ENCODE assay signal across 18 cellular contexts in the genomic region with DNA sequence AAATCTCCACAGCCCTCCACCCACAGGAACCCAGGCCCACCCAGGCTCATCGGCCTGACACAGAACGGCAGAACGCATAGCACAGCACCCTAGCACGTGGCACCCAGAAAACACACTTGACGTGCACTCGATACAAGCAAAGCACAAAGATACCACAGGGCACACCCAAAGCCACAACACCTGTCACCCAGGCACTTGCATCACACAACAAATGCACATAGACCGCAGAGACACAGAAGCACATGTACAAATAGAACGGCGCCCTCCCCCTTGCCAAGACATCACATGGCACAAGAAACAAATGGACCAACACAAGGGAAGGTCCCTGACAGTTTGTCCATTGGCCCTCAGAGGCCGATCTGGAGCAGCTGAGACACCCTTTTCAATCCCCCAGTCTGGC.
DNase-seq lines count a peak whose midpoint lies in the region; ATAC-seq and TF ChIP-seq lines count a peak whose summit lies in the region.
"Had no signal": no experiment of that assay in that cellular context is flagged by ENCODE, and none has a peak within 500 bp of the region (broad histone marks: within the 10 kb centered on the region; RNA-seq: fewer than 3 reads in every experiment).

No MANE protein-coding gene starts in this region.

- peaks cover 8% of the 10 kb centered on the region for H3F3A ChIP-seq in neural progenitor cell (ENCODE audit: low read depth)

- BruUV-seq in OCI-LY7 (replicated peaks; lab: Mats Ljungman, UMichigan), result no TSS peak

- intact Hi-C loops in CD4-positive, alpha-beta T cell (cut with DNase I, micrococcal nuclease), result no loop called here
- intact Hi-C loops in OCI-LY7 (cut with micrococcal nuclease; ENCODE audit: unreplicated experiment), result no loop called here

- no peaks in the 10 kb centered on the region for H3K9me3 Mint-ChIP-seq in CD4-positive, alpha-beta T cell
- peaks cover 2% of the 10 kb centered on the region for H3K9me3 Mint-ChIP-seq in neural progenitor cell

- H3K4me2 ChIP-seq in neural progenitor cell, result no peak overlapping the region
- no peak overlapping the region for H3K4me2 ChIP-seq in OCI-LY7 (ENCODE audit: low read length)
- H3K4me2 ChIP-seq: A549; BLaER1 treated with 17β-estradiol and CSF1 and Interleukin-3, amounts not matched to agents 10 nM and 100 nM had no signal

- no peaks in the 10 kb centered on the region for H3K36me3 ChIP-seq in neural progenitor cell
- no peaks in the 10 kb centered on the region for H3K36me3 ChIP-seq in OCI-LY7 (ENCODE audit: insufficient read depth, low read length)
- H3K36me3 ChIP-seq: BLaER1 treated with 17β-estradiol and CSF1 and Interleukin-3, amounts not matched to agents 10 nM and 100 nM had no signal

- peaks cover 8% of the 10 kb centered on the region for H3K27me3 Mint-ChIP-seq in CD4-positive, alpha-beta T cell
- H3K27me3 Mint-ChIP-seq in neural progenitor cell (ENCODE audit: insufficient read depth, low read depth), result peaks cover 5% of the 10 kb centered on the region

- no peak overlapping the region for H3K27ac ChIP-seq in CD4-positive, alpha-beta T cell (ENCODE audit: low read depth, low read length)
- H3K27ac ChIP-seq in neural progenitor cell (no peak overlapping the region), OCI-LY7 (ENCODE audit: low read depth, low read length, poor library complexity, severe bottlenecking) (no peak overlapping the region)
- H3K27ac ChIP-seq: A549; BLaER1 treated with 17β-estradiol and CSF1 and Interleukin-3, amounts not matched to agents 10 nM and 100 nM had no signal

- H3K9ac ChIP-seq in neural progenitor cell, result no peak overlapping the region
- H3K9ac ChIP-seq: BLaER1 treated with 17β-estradiol and CSF1 and Interleukin-3, amounts not matched to agents 10 nM and 100 nM had no signal

- no peak overlapping the region for H3K27ac Mint-ChIP-seq in CD4-positive, alpha-beta T cell
- H3K27ac Mint-ChIP-seq in neural progenitor cell, result peak overlapping the region; percentile 35

- no peak overlapping the region for H3K4me3 ChIP-seq in Jurkat, Clone E6-1 (ENCODE audit: low read length)
- no peak overlapping the region for H3K4me3 ChIP-seq in neural progenitor cell
- H3K4me3 ChIP-seq in OCI-LY7 (ENCODE audit: low read depth, low read length, poor library complexity, severe bottlenecking), result no peak overlapping the region
- H3K4me3 ChIP-seq: A549; BLaER1 treated with 17β-estradiol and CSF1 and Interleukin-3, amounts not matched to agents 10 nM and 100 nM; K562 had no signal

- H2AFZ ChIP-seq in neural progenitor cell (replicated peaks) (no peak overlapping the region), OCI-LY7 (ENCODE audit: low read length) (no peak overlapping the region)

- peak; percentile 29 for ATAC-seq in CD4-positive, alpha-beta T cell (ENCODE audit: poor library complexity)
- no peak for ATAC-seq in HG02938 (IDR thresholded peaks at IDR 0.05; ENCODE audit: unreplicated experiment)
- ATAC-seq: K562 had no signal

- DNase-seq in CD4-positive, alpha-beta T cell, result no peak
- DNase-seq in Jurkat, Clone E6-1 (ENCODE audit: low read depth, low spot score), result peak; percentile 85
- DNase-seq in SW480 (ENCODE audit: low spot score), result peak; percentile 94
- DNase-seq in neural progenitor cell (ENCODE audit: low spot score), result no peak
- no peak for DNase-seq in stimulated activated naive CD4-positive, alpha-beta T cell treated with Interleukin-2 at 50 U/mL for 16 hours (lab: John Stamatoyannopoulos, UW)
- DNase-seq in OCI-LY7 (ENCODE audit: low spot score), result no peak
- no peak for DNase-seq in C1 segment of cervical spinal cord (lab: John Stamatoyannopoulos, UW)
- DNase-seq: DMS 273 treated with DMSO at 0.1 percent for 48 hours, GOT3, MV-4-11, NCI-H2081 treated with DMSO at 0.1 percent for 48 hours, NCI-H226, NCI-H526, SHP77 treated with DMSO at 0.1 percent for 48 hours had no signal

- POLR2A ChIA-PET in CD4-positive, alpha-beta T cell (lab: Charles Lee), result no interaction called here
- POLR2A ChIA-PET in OCI-LY7 (lab: Charles Lee), result interaction anchor here (0.5 kb wide), 1 partner anchor 1888 kb away, joined by 3 read pairs; no protein-coding TSS in a partner anchor

- no peaks in the 10 kb centered on the region for H3K9me2 ChIP-seq in OCI-LY7 (ENCODE audit: insufficient read depth, low read length)

- no peak overlapping the region for H3K4me3 Mint-ChIP-seq in CD4-positive, alpha-beta T cell
- no peak overlapping the region for H3K4me3 Mint-ChIP-seq in neural progenitor cell

- peaks cover 4% of the 10 kb centered on the region for H3K27me3 ChIP-seq in CD4-positive, alpha-beta T cell (ENCODE audit: control insufficient read depth, insufficient read depth, low read length)
- H3K27me3 ChIP-seq in neural progenitor cell, result no peaks in the 10 kb centered on the region
- H3K27me3 ChIP-seq: BLaER1 treated with 17β-estradiol and CSF1 and Interleukin-3, amounts not matched to agents 10 nM and 100 nM had no signal

- H3K9me3 ChIP-seq in CD4-positive, alpha-beta T cell (ENCODE audit: control insufficient read depth, low read length), result no peaks in the 10 kb centered on the region
- no peaks in the 10 kb centered on the region for H3K9me3 ChIP-seq in neural progenitor cell (ENCODE audit: low read depth)
- no peaks in the 10 kb centered on the region for H3K9me3 ChIP-seq in OCI-LY7 (ENCODE audit: low read length)
- H3K9me3 ChIP-seq: A549; BLaER1 treated with 17β-estradiol and CSF1 and Interleukin-3, amounts not matched to agents 10 nM and 100 nM had no signal

- CTCF ChIA-PET in CD4-positive, alpha-beta T cell (lab: Charles Lee), result no interaction called here
- CTCF ChIA-PET in OCI-LY7 (lab: Charles Lee; ENCODE audit: unreplicated experiment), result no interaction called here

- H3K4me1 ChIP-seq in neural progenitor cell (peaks cover 8% of the 10 kb centered on the region), OCI-LY7 (ENCODE audit: insufficient read depth, low read length, poor library complexity, severe bottlenecking) (no peaks in the 10 kb centered on the region)
- H3K4me1 ChIP-seq: A549 had no signal

- H3K79me2 ChIP-seq in neural progenitor cell (ENCODE audit: low read depth) (no peaks in the 10 kb centered on the region), OCI-LY7 (ENCODE audit: insufficient read depth, low read depth, low read length) (no peaks in the 10 kb centered on the region)

- no peaks in the 10 kb centered on the region for H3K36me3 Mint-ChIP-seq in CD4-positive, alpha-beta T cell (ENCODE audit: low read depth)
- no peaks in the 10 kb centered on the region for H3K36me3 Mint-ChIP-seq in neural progenitor cell

- H3K4me1 Mint-ChIP-seq in CD4-positive, alpha-beta T cell (ENCODE audit: low read depth), result no peaks in the 10 kb centered on the region
- H3K4me1 Mint-ChIP-seq in neural progenitor cell, result peaks cover 35% of the 10 kb centered on the region

- H4K20me1 ChIP-seq in neural progenitor cell (ENCODE audit: low read depth) (no peaks in the 10 kb centered on the region), OCI-LY7 (ENCODE audit: insufficient read depth, low read length) (no peaks in the 10 kb centered on the region)
- H4K20me1 ChIP-seq: BLaER1 treated with 17β-estradiol and CSF1 and Interleukin-3, amounts not matched to agents 10 nM and 100 nM had no signal

- no peak for TF ChIP-seq CTCF in CD4-positive, alpha-beta T cell (IDR thresholded peaks at IDR 0.05)
- TF ChIP-seq CTCF in neural progenitor cell (IDR thresholded peaks at IDR 0.05), result no peak
- no peak for TF ChIP-seq CTCF in OCI-LY7 (conservative IDR thresholded peaks at IDR 0.05; ENCODE audit: low read length)

Comparison
In these comparisons a context has a peak if more than half of its experiments do, and no peak if none do; other contexts are left out.
1. DNase-seq: peak in Jurkat, Clone E6-1 (single experiment) and SW480 (single experiment); none in CD4-positive, alpha-beta T cell (0 of 10), neural progenitor cell (single experiment), stimulated activated naive CD4-positive, alpha-beta T cell treated with Interleukin-2 at 50 U/mL for 16 hours (single experiment), OCI-LY7 (single experiment) and C1 segment of cervical spinal cord (0 of 14).